In the genomic region with DNA sequence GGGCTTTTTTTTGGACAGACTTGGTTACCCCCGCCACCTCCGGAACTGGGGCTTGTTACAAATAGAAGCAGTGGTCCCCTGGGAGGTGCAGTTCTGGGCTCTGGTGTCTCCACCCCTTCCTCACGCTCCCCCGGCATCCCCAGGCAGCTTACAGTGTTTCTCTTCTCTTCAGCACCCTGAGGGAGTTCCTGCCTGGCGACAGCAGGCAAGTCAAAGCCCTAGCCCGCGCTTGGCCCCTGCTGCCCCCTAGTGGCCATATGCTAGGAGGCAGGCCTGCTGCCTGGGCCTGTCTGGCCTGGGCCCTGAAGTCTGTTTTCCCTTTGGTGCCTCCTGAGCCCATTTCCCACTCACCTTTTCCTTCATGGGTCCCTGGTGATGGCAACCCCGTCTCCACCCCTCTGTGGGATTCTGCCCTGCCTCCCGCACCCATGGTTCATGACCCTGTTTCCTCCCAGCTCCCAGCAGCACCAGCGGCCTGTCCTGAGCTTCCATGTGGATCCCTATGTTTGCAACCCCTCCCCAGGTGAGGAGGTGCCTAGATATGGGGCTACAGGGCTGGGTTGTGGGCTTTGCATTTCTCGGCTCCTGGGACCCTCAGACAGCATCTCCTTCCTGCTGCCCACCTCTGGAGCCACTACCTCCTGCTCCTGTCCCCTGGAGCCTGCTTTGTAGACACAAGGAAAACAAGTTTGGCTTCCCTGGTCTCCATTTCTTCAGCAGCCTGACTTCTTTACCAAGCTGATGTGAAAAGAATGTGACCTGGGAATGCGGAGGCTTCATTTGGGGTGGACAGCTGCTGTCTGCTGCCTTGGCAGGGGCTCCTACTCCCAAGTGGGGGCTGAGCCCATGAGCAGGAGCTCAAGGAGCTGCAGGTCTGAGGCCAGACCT, we compare ENCODE assay signal across 8 cellular contexts. TPM values are rescaled to one million over a fixed set of nuclear protein-coding genes. Genes with fewer than 3 reads are reported as not detected.
DNase-seq lines count a peak whose midpoint lies in the region; ATAC-seq, FAIRE-seq and TF ChIP-seq lines count a peak whose summit lies in the region.

No MANE protein-coding gene starts in this region.

- WGBS in pancreas, 2 donors = 11 to 12% methylated on average over 12 of the region's 12 CpGs
- WGBS in tibial nerve, 2 donors = 14% methylated on average over 11 to 12 of the region's 12 CpGs

- peak overlapping the region; percentile 60 for H3K27ac Mint-ChIP-seq in HFFc6
- H3K27ac Mint-ChIP-seq in activated naive CD4-positive, alpha-beta T cell treated with anti-CD3 and anti-CD28 coated beads for 36 hours = peak overlapping the region; percentile 67

- H3K9me3 ChIP-seq in pancreas = no peaks in the 10 kb centered on the region
- no peaks in the 10 kb centered on the region for H3K9me3 ChIP-seq in tibial nerve

- CTCF ChIA-PET in activated naive CD4-positive, alpha-beta T cell treated with anti-CD3 and anti-CD28 coated beads for 36 hours (lab: Charles Lee) = interaction anchor here (0.7 to 2.2 kb wide), 21 partner anchors 8 to 563 kb away, joined by 3 to 11 read pairs (median 5); a partner anchor contains a TSS

- H3K27ac ChIP-seq in pancreas (peak overlapping the region in 2 of 4 donors; percentile 28 to 30), tibial nerve (peak overlapping the region in 2 of 4 donors; percentile 24 to 49)

- H3K9me3 Mint-ChIP-seq in HFFc6 = no peaks in the 10 kb centered on the region
- no peaks in the 10 kb centered on the region for H3K9me3 Mint-ChIP-seq in activated naive CD4-positive, alpha-beta T cell treated with anti-CD3 and anti-CD28 coated beads for 36 hours

- H3K4me3 Mint-ChIP-seq in HFFc6 = peak overlapping the region; percentile 52
- peak overlapping the region; percentile 50 for H3K4me3 Mint-ChIP-seq in activated naive CD4-positive, alpha-beta T cell treated with anti-CD3 and anti-CD28 coated beads for 36 hours

- DNase-seq in HFFc6 = peak; percentile 80
- DNase-seq in NAMALWA (ENCODE audit: low spot score) = peak; percentile 98
- peak; percentile 91 for DNase-seq in SK-MEL-5 (ENCODE audit: low read depth, low spot score)
- peak; percentile 96 for DNase-seq in activated naive CD4-positive, alpha-beta T cell treated with anti-CD3 and anti-CD28 coated beads for 36 hours
- peak; percentile 84 to 98 (median 95) for DNase-seq in head of caudate nucleus
- DNase-seq in pancreas = peak; percentile 87 to 99 (median 94)
- DNase-seq in tibial nerve (ENCODE audit: low spot score in 2 of 2) = peak; percentile 73 to 85

- H3K27me3 Mint-ChIP-seq in HFFc6 (ENCODE audit: insufficient read depth) = peaks cover 17% of the 10 kb centered on the region
- peaks cover 11% of the 10 kb centered on the region for H3K27me3 Mint-ChIP-seq in activated naive CD4-positive, alpha-beta T cell treated with anti-CD3 and anti-CD28 coated beads for 36 hours (ENCODE audit: low read depth)

- H3K4me3 ChIP-seq in GM08714 (ENCODE audit: low read length) = peak overlapping the region; percentile 77; the same call in 1 of the 2 replicates
- H3K4me3 ChIP-seq in pancreas = no peak overlapping the region
- H3K4me3 ChIP-seq in tibial nerve = peak overlapping the region in 2 of 4 donors; percentile 51 to 58

- peak in 1 of 2 donors; percentile 52 for TF ChIP-seq EP300 in tibial nerve (IDR thresholded peaks at IDR 0.05)

- H3K4me1 ChIP-seq in pancreas (peaks cover 3 to 12% (median 4%) of the 10 kb centered on the region in 3 donors), tibial nerve (peaks cover 0 to 34% (median 24%) of the 10 kb centered on the region in 4 donors)

- no peaks in the 10 kb centered on the region for H3K27me3 ChIP-seq in pancreas
- peaks cover 0 to 23% of the 10 kb centered on the region in 2 donors for H3K27me3 ChIP-seq in tibial nerve

- TF ChIP-seq CTCF in HFFc6 (IDR thresholded peaks at IDR 0.05) (peak; percentile 99), pancreas (IDR thresholded peaks at IDR 0.05) (peak; percentile 97 to 99 (median 98)), tibial nerve (IDR thresholded peaks at IDR 0.05) (peak; percentile 92 to 98 (median 97))

- in situ Hi-C loops in SK-MEL-5 (cut with HindIII; ENCODE audit: low pct_unique_long_range_greater_than_20kb, low sequenced_read_pairs) = no loop called here

- no peak for FAIRE-seq in pancreas (lab: Jason Lieb, UNC)

- intact Hi-C loops in activated naive CD4-positive, alpha-beta T cell treated with anti-CD3 and anti-CD28 coated beads for 36 hours (cut with micrococcal nuclease) = loop anchor here (1.0 to 10.0 kb wide), 5 partner anchors 60 to 686 kb away; a partner anchor contains a TSS
- intact Hi-C loops in head of caudate nucleus (cut with DNase I) = loop anchor here (2.0 to 10.0 kb wide), 2 partner anchors 57 to 549 kb away; no protein-coding TSS in a partner anchor
- intact Hi-C loops in pancreas (cut with DNase I) = no loop called here

- peaks cover 24% of the 10 kb centered on the region for H3K4me1 Mint-ChIP-seq in HFFc6 (ENCODE audit: low read depth)
- peaks cover 26% of the 10 kb centered on the region for H3K4me1 Mint-ChIP-seq in activated naive CD4-positive, alpha-beta T cell treated with anti-CD3 and anti-CD28 coated beads for 36 hours (ENCODE audit: low read depth)

- no peak for TF ChIP-seq POLR2A in tibial nerve (IDR thresholded peaks at IDR 0.05)

- ATAC-seq in pancreas = peak; percentile 79 to 91 (median 84)

- H3K36me3 ChIP-seq in pancreas (peaks cover 0 to 37% (median 21%) of the 10 kb centered on the region in 3 donors), tibial nerve (peaks cover 5 to 51% (median 27%) of the 10 kb centered on the region in 3 donors)

- H3K36me3 Mint-ChIP-seq in HFFc6 (ENCODE audit: low read depth) = peaks cover 20% of the 10 kb centered on the region
- peaks cover 21% of the 10 kb centered on the region for H3K36me3 Mint-ChIP-seq in activated naive CD4-positive, alpha-beta T cell treated with anti-CD3 and anti-CD28 coated beads for 36 hours (ENCODE audit: low read depth)

RNA-seq across cellular contexts. Expression of a gene that starts 2.2 kb away (rescaled TPM):
- under 1 TPM in 4 of 6 experiments, not detected in 2; 0.07 to 0.21 (median 0.14) TPM for total RNA-seq in HFFc6 (2021; fragmentation: NEBNext Ultra II Directional; extraction: Animal tissue kit (Norgen Biotek cat#: 25700))
- 3.7 and 5.0 TPM in 2 replicates for total RNA-seq in SK-MEL-5 (2014; rRNA removed; shearing (Covaris generic))
- polyA plus RNA-seq in SK-MEL-5 (2015; cell fraction: cytosol; rRNA removed) = 5.5 and 9.3 TPM in 2 replicates
- 29.8 and 46.1 TPM in 2 replicates for polyA plus RNA-seq in SK-MEL-5 (2015; cell fraction: nucleus; rRNA removed)
- under 1 TPM; 0.19 to 0.47 TPM for total RNA-seq in activated naive CD4-positive, alpha-beta T cell treated with anti-CD3 and anti-CD28 coated beads for 36 hours
- total RNA-seq in pancreas (1 to 10 TPM in 3 of 6 donors, under 1 TPM in 3; 0.51 to 3.5 (median 1.0) TPM), tibial nerve (10 to 100 TPM in 3 of 4 donors, 1 to 10 TPM in 1; 1.2 to 45.9 (median 28.7) TPM)
- polyA plus RNA-seq in pancreas = 1 to 10 TPM; 1.4 to 4.0 TPM

RNA-seq across cellular contexts. Expression of a gene that starts 9.1 kb away (rescaled TPM):
- total RNA-seq in HFFc6 (2021; fragmentation: NEBNext Ultra II Directional; extraction: Animal tissue kit (Norgen Biotek cat#: 25700)) = 1,000 to 10,000 TPM; 1,000 to 1,254 (median 1,048) TPM
- total RNA-seq in SK-MEL-5 (2014; rRNA removed; shearing (Covaris generic)) = 1,210 and 1,292 TPM in 2 replicates
- 1,322 and 1,342 TPM in 2 replicates for polyA plus RNA-seq in SK-MEL-5 (2015; cell fraction: cytosol; rRNA removed)
- polyA plus RNA-seq in SK-MEL-5 (2015; cell fraction: nucleus; rRNA removed) = 139 and 165 TPM in 2 replicates
- 100 to 1,000 TPM; 187 to 202 TPM for total RNA-seq in activated naive CD4-positive, alpha-beta T cell treated with anti-CD3 and anti-CD28 coated beads for 36 hours
- total RNA-seq in pancreas = 100 to 1,000 TPM; 230 to 367 (median 349) TPM
- polyA plus RNA-seq in pancreas = 100 to 1,000 TPM; 432 to 576 TPM
- total RNA-seq in tibial nerve = 100 to 1,000 TPM; 168 to 290 (median 214) TPM

RNA-seq across cellular contexts. Expression of a gene that starts 57.9 kb away (rescaled TPM):
- total RNA-seq in HFFc6 (2021; fragmentation: NEBNext Ultra II Directional; extraction: Animal tissue kit (Norgen Biotek cat#: 25700)) = 100 to 1,000 TPM in 1 of 6 experiments, 10 to 100 TPM in 5; 87.4 to 102 (median 96.1) TPM
- 75.5 and 94.4 TPM in 2 replicates for total RNA-seq in SK-MEL-5 (2014; rRNA removed; shearing (Covaris generic))
- 236 and 282 TPM in 2 replicates for polyA plus RNA-seq in SK-MEL-5 (2015; cell fraction: cytosol; rRNA removed)
- polyA plus RNA-seq in SK-MEL-5 (2015; cell fraction: nucleus; rRNA removed) = 256 and 261 TPM in 2 replicates
- total RNA-seq in activated naive CD4-positive, alpha-beta T cell treated with anti-CD3 and anti-CD28 coated beads for 36 hours = 10 to 100 TPM; 80.7 to 84.2 TPM
- total RNA-seq in pancreas (10 to 100 TPM; 41.3 to 82.4 (median 49.5) TPM), tibial nerve (100 to 1,000 TPM; 102 to 128 (median 108) TPM)
- polyA plus RNA-seq in pancreas = 10 to 100 TPM; 32.9 to 36.6 TPM

Comparison
In these comparisons a context has a peak if more than half of its experiments do, and no peak if none do; other contexts are left out.
1. intact Hi-C loops: an anchor here in activated naive CD4-positive, alpha-beta T cell treated with anti-CD3 and anti-CD28 coated beads for 36 hours (1.0 to 10.0 kb wide) and head of caudate nucleus (2.0 to 10.0 kb wide); none called in pancreas.